ENCODE assay signal across 1 cellular context in the genomic region with DNA sequence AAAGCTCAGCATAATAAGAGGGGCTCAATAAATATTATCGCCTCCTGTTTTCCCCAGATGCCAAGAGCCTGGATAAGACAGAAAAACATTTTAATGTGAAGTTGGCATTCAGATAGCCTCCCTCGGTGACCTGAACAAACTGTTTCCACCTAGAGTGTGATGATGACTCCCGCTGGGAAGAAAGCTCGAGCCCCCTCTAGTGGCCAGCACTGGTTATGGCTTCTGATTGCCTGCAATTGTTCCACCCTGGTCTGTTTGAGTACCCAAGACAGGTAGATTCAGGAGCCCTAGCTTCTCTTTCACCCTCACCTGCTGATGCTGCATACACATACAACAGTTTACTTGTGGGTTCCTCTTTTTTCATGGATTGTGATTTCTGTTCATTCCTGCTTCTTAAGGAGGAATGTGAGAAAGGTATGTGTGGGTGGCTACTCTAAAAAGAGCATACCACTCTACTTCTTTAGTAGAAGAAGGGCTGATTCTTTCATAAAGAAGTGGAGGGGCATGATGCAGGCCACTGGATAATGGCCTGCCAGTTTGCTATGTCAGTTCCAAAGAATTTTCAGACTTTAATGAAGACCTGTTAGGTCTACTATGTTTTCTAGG.
A peak's percentile ranks its signal among the peaks of the same experiment; 100 is the strongest.
TF ChIP-seq lines count a peak whose summit lies in the region.

No MANE protein-coding gene starts in this region.

TF ChIP-seq in HepG2, 621 proteins besides CTCF, POLR2A, EP300 and RAD21 (continued from another document and continues in another):
- TF ChIP-seq, protein P1, sequence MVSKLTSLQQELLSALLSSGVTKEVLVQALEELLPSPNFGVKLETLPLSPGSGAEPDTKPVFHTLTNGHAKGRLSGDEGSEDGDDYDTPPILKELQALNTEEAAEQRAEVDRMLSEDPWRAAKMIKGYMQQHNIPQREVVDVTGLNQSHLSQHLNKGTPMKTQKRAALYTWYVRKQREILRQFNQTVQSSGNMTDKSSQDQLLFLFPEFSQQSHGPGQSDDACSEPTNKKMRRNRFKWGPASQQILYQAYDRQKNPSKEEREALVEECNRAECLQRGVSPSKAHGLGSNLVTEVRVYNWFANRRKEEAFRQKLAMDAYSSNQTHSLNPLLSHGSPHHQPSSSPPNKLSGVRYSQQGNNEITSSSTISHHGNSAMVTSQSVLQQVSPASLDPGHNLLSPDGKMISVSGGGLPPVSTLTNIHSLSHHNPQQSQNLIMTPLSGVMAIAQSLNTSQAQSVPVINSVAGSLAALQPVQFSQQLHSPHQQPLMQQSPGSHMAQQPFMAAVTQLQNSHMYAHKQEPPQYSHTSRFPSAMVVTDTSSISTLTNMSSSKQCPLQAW (CRISPR knock-in tag; IDR thresholded peaks at IDR 0.05): peak; percentile 48; the same call in 1 of the 2 replicates
- TF ChIP-seq, protein P2, sequence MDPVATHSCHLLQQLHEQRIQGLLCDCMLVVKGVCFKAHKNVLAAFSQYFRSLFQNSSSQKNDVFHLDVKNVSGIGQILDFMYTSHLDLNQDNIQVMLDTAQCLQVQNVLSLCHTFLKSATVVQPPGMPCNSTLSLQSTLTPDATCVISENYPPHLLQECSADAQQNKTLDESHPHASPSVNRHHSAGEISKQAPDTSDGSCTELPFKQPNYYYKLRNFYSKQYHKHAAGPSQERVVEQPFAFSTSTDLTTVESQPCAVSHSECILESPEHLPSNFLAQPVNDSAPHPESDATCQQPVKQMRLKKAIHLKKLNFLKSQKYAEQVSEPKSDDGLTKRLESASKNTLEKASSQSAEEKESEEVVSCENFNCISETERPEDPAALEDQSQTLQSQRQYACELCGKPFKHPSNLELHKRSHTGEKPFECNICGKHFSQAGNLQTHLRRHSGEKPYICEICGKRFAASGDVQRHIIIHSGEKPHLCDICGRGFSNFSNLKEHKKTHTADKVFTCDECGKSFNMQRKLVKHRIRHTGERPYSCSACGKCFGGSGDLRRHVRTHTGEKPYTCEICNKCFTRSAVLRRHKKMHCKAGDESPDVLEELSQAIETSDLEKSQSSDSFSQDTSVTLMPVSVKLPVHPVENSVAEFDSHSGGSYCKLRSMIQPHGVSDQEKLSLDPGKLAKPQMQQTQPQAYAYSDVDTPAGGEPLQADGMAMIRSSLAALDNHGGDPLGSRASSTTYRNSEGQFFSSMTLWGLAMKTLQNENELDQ (CRISPR knock-in tag; IDR thresholded peaks at IDR 0.05; ENCODE audit: borderline replicate concordance): no peak
- TF ChIP-seq CBFB (CRISPR knock-in tag; IDR thresholded peaks at IDR 0.05) (no peak), ZNF460 (CRISPR knock-in tag; IDR thresholded peaks at IDR 0.05; ENCODE audit: borderline replicate concordance) (no peak), KLF11 (CRISPR knock-in tag; IDR thresholded peaks at IDR 0.05) (no peak), ZNF251 (CRISPR knock-in tag; IDR thresholded peaks at IDR 0.05) (no peak), ARNTL (CRISPR knock-in tag; IDR thresholded peaks at IDR 0.05) (no peak), ZSCAN30 (CRISPR knock-in tag; IDR thresholded peaks at IDR 0.05) (no peak), PAX8 (CRISPR knock-in tag; IDR thresholded peaks at IDR 0.05; ENCODE audit: borderline replicate concordance) (no peak), NFIB (CRISPR knock-in tag; IDR thresholded peaks at IDR 0.05; ENCODE audit: borderline replicate concordance) (no peak), NFIC (IDR thresholded peaks at IDR 0.05; ENCODE audit: low read length) (no peak), U2AF2 (IDR thresholded peaks at IDR 0.05; ENCODE audit: low read depth, low read length) (no peak), ZNF556 (CRISPR knock-in tag; IDR thresholded peaks at IDR 0.05; ENCODE audit: borderline replicate concordance) (no peak), HNF4A (CRISPR knock-in tag; IDR thresholded peaks at IDR 0.05) (no peak), NFYB (CRISPR knock-in tag; IDR thresholded peaks at IDR 0.05) (no peak), JUN (CRISPR knock-in tag; IDR thresholded peaks at IDR 0.05) (no peak), MEIS1 (CRISPR knock-in tag; IDR thresholded peaks at IDR 0.05; ENCODE audit: borderline replicate concordance) (no peak)
- TF ChIP-seq, protein P3, sequence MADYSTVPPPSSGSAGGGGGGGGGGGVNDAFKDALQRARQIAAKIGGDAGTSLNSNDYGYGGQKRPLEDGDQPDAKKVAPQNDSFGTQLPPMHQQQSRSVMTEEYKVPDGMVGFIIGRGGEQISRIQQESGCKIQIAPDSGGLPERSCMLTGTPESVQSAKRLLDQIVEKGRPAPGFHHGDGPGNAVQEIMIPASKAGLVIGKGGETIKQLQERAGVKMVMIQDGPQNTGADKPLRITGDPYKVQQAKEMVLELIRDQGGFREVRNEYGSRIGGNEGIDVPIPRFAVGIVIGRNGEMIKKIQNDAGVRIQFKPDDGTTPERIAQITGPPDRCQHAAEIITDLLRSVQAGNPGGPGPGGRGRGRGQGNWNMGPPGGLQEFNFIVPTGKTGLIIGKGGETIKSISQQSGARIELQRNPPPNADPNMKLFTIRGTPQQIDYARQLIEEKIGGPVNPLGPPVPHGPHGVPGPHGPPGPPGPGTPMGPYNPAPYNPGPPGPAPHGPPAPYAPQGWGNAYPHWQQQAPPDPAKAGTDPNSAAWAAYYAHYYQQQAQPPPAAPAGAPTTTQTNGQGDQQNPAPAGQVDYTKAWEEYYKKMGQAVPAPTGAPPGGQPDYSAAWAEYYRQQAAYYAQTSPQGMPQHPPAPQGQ (CRISPR knock-in tag; IDR thresholded peaks at IDR 0.05; ENCODE audit: borderline replicate concordance): no peak
- TF ChIP-seq, protein P4, sequence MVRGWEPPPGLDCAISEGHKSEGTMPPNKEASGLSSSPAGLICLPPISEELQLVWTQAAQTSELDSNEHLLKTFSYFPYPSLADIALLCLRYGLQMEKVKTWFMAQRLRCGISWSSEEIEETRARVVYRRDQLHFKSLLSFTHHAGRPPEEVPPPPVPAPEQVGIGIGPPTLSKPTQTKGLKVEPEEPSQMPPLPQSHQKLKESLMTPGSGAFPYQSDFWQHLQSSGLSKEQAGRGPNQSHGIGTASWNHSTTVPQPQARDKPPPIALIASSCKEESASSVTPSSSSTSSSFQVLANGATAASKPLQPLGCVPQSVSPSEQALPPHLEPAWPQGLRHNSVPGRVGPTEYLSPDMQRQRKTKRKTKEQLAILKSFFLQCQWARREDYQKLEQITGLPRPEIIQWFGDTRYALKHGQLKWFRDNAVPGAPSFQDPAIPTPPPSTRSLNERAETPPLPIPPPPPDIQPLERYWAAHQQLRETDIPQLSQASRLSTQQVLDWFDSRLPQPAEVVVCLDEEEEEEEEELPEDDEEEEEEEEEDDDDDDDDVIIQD (CRISPR knock-in tag; IDR thresholded peaks at IDR 0.05; ENCODE audit: low read depth): no peak
- TF ChIP-seq, protein P5, sequence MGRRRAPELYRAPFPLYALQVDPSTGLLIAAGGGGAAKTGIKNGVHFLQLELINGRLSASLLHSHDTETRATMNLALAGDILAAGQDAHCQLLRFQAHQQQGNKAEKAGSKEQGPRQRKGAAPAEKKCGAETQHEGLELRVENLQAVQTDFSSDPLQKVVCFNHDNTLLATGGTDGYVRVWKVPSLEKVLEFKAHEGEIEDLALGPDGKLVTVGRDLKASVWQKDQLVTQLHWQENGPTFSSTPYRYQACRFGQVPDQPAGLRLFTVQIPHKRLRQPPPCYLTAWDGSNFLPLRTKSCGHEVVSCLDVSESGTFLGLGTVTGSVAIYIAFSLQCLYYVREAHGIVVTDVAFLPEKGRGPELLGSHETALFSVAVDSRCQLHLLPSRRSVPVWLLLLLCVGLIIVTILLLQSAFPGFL (CRISPR knock-in tag; IDR thresholded peaks at IDR 0.05): no peak
- TF ChIP-seq, protein P6, sequence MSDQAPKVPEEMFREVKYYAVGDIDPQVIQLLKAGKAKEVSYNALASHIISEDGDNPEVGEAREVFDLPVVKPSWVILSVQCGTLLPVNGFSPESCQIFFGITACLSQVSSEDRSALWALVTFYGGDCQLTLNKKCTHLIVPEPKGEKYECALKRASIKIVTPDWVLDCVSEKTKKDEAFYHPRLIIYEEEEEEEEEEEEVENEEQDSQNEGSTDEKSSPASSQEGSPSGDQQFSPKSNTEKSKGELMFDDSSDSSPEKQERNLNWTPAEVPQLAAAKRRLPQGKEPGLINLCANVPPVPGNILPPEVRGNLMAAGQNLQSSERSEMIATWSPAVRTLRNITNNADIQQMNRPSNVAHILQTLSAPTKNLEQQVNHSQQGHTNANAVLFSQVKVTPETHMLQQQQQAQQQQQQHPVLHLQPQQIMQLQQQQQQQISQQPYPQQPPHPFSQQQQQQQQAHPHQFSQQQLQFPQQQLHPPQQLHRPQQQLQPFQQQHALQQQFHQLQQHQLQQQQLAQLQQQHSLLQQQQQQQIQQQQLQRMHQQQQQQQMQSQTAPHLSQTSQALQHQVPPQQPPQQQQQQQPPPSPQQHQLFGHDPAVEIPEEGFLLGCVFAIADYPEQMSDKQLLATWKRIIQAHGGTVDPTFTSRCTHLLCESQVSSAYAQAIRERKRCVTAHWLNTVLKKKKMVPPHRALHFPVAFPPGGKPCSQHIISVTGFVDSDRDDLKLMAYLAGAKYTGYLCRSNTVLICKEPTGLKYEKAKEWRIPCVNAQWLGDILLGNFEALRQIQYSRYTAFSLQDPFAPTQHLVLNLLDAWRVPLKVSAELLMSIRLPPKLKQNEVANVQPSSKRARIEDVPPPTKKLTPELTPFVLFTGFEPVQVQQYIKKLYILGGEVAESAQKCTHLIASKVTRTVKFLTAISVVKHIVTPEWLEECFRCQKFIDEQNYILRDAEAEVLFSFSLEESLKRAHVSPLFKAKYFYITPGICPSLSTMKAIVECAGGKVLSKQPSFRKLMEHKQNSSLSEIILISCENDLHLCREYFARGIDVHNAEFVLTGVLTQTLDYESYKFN (CRISPR knock-in tag; conservative IDR thresholded peaks at IDR 0.05): no peak
- TF ChIP-seq, protein P7, sequence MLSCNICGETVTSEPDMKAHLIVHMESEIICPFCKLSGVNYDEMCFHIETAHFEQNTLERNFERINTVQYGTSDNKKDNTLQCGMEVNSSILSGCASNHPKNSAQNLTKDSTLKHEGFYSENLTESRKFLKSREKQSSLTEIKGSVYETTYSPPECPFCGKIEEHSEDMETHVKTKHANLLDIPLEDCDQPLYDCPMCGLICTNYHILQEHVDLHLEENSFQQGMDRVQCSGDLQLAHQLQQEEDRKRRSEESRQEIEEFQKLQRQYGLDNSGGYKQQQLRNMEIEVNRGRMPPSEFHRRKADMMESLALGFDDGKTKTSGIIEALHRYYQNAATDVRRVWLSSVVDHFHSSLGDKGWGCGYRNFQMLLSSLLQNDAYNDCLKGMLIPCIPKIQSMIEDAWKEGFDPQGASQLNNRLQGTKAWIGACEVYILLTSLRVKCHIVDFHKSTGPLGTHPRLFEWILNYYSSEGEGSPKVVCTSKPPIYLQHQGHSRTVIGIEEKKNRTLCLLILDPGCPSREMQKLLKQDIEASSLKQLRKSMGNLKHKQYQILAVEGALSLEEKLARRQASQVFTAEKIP (CRISPR knock-in tag; IDR thresholded peaks at IDR 0.05; ENCODE audit: borderline replicate concordance): no peak
- TF ChIP-seq, protein P8, sequence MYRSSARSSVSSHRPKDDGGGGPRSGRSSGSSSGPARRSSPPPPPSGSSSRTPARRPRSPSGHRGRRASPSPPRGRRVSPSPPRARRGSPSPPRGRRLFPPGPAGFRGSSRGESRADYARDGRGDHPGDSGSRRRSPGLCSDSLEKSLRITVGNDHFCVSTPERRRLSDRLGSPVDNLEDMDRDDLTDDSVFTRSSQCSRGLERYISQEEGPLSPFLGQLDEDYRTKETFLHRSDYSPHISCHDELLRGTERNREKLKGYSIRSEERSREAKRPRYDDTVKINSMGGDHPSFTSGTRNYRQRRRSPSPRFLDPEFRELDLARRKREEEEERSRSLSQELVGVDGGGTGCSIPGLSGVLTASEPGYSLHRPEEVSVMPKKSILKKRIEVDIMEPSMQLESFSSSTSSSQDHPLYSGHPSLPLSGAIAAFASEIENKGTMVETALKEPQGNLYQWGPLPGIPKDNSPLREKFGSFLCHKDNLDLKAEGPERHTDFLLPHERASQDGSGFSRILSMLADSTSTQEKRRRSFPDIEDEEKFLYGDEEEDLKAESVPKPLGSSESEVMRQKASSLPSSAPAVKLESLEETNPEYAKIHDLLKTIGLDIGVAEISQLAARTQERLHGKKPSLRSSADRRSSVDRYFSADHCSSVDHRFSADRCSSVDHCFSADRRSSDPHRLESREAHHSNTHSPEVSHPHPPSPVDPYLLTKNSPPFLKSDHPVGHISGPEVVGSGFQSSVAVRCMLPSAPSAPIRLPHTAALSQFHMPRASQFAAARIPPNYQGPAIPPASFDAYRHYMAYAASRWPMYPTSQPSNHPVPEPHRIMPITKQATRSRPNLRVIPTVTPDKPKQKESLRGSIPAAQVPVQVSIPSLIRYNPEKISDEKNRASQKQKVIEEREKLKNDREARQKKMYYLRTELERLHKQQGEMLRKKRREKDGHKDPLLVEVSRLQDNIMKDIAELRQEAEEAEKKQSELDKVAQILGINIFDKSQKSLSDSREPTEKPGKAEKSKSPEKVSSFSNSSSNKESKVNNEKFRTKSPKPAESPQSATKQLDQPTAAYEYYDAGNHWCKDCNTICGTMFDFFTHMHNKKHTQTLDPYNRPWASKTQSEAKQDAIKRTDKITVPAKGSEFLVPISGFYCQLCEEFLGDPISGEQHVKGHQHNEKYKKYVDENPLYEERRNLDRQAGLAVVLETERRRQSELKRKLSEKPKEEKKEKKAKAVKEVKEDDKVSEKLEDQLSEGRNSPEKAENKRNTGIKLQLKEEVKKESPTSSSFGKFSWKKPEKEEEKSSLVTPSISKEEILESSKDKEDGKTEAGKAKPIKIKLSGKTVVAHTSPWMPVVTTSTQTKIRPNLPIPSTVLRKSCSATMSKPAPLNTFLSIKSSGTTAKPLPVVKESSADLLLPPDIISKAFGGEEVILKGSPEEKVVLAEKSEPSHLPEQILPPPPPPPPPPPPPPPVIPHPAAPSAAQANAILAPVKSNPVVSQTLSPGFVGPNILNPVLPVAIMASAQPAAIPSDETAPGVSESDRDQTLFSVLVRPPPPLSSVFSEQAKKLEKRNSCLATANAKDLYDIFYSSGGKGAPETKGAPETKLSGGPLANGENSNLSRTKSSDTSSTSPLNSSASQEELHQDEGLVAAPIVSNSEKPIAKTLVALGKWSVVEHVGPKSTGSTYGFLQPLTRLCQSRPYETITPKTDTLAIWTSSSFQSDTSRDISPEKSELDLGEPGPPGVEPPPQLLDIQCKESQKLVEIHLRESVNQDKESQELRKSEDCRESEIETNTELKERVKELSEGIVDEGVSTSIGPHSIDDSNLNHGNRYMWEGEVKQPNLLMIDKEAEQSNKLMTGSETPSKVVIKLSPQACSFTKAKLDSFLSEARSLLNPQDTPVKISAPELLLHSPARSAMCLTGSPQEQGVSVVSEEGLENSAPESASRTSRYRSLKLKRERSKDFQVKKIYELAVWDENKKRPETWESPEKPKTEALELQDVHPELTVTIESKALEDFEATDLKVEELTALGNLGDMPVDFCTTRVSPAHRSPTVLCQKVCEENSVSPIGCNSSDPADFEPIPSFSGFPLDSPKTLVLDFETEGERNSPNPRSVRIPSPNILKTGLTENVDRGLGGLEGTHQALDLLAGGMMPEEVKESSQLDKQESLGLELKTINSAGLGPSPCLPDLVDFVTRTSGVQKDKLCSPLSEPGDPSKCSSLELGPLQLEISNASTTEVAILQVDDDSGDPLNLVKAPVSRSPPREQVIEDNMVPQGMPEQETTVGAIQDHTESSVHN (CRISPR knock-in tag; IDR thresholded peaks at IDR 0.05): no peak
